Comparison of ENCODE assay signal across 15 cellular contexts in the genomic region with DNA sequence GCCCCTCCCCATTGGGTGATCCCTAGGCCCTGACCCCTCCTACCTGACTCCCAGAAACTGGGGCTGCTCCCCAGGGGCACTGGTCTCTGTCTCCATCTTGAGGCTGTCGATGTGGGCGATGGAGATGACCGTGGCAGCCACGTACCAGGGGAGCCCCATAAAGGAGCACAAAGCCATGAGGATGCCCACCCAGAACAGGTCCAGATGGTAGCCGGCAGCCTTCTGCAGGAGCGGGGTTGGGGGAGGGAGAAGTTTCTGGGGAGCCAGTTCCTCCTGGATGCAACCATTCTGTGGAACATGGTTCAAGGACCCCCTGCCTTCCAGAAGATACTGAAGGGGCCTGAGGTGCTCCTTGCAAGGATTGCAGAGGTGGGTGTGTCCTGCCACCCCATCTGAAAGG. TPM values are rescaled to one million over a fixed set of nuclear protein-coding genes. Genes with fewer than 3 reads are reported as not detected.
DNase-seq lines count a peak whose midpoint lies in the region; ATAC-seq and TF ChIP-seq lines count a peak whose summit lies in the region.
"Had no signal": no experiment of that assay in that cellular context is flagged by ENCODE, and none has a peak within 500 bp of the region (broad histone marks: within the 10 kb centered on the region; RNA-seq: fewer than 3 reads in every experiment).

No MANE protein-coding gene starts in this region.

- no peaks in the 10 kb centered on the region for H3K9me2 ChIP-seq in SK-N-SH

- TF ChIP-seq EP300 in SK-N-SH (IDR thresholded peaks at IDR 0.05; ENCODE audit: borderline replicate concordance in 1 of 2, low read depth in 1 of 2, low read length in 1 of 2), result no peak

- H3K4me2 ChIP-seq in SK-N-SH, result no peak overlapping the region
- H3K4me2 ChIP-seq: BLaER1 had no signal

- no peaks in the 10 kb centered on the region for H4K20me1 ChIP-seq in SK-N-SH (ENCODE audit: insufficient read depth)
- H4K20me1 ChIP-seq: BLaER1 had no signal

- DNase-seq in SK-N-SH (peak; percentile 5), WERI-Rb-1 (peak; percentile 39), endodermal cell (peak; percentile 36)
- DNase-seq in stimulated activated CD4-positive, alpha-beta T cell treated with anti-CD3 and anti-CD28 coated beads, Interleukin-12 subunit alpha, Interleukin-12 subunit beta, amount 100 ng/mL, for 4 hours, result no peak
- DNase-seq: 8988T; AML-193; CD4-positive, CD25-positive, alpha-beta regulatory T cell; DMS79 treated with DMSO at 0.1 percent for 48 hours; EL; HCEC 1CT had no signal

- H3K79me2 ChIP-seq in SK-N-SH (ENCODE audit: insufficient read depth), result no peaks in the 10 kb centered on the region

- TF ChIP-seq CTCF in SK-N-SH (IDR thresholded peaks at IDR 0.05), result no peak
- peak; percentile 27 for TF ChIP-seq CTCF in WERI-Rb-1 (IDR thresholded peaks at IDR 0.05; ENCODE audit: low read depth, low read length)
- TF ChIP-seq CTCF in endodermal cell (conservative IDR thresholded peaks at IDR 0.05), result no peak

- H3K36me3 ChIP-seq in SK-N-SH (replicated peaks in 1 of 2; ENCODE audit: control insufficient read depth in 1 of 2, insufficient read depth in 2 of 2, low read length in 1 of 2) (no peaks in the 10 kb centered on the region), WERI-Rb-1 (no peaks in the 10 kb centered on the region; the same call in 1 of the 2 replicates), endodermal cell (ENCODE audit: control insufficient read depth, insufficient read depth, low read length) (no peaks in the 10 kb centered on the region)
- H3K36me3 ChIP-seq: BLaER1 had no signal

- H3K4me1 ChIP-seq in SK-N-SH (ENCODE audit: control insufficient read depth in 1 of 2, insufficient read depth in 2 of 2, low read depth in 1 of 2, low read length in 1 of 2), result no peaks in the 10 kb centered on the region
- H3K4me1 ChIP-seq in endodermal cell (ENCODE audit: control insufficient read depth, insufficient read depth, low read length), result no peaks in the 10 kb centered on the region
- H3K4me1 ChIP-seq: BLaER1 had no signal

- H3K9ac ChIP-seq in SK-N-SH, result no peak overlapping the region
- H3K9ac ChIP-seq in endodermal cell (ENCODE audit: extremely low read depth, low read length, poor library complexity, severe bottlenecking), result no peak overlapping the region
- H3K9ac ChIP-seq: BLaER1 had no signal

- 77% methylated on average over 4 of the region's 6 CpGs for WGBS in SK-N-SH (ENCODE audit: low lambda C conversion rate)
- WGBS in endodermal cell (ENCODE audit: insufficient coverage in 1 of 2, insufficient read length in 1 of 2), 2 experiments, result 90 to 97% methylated on average over 6 of the region's 6 CpGs

- no peak for ATAC-seq in SK-N-SH treated with all-trans-retinoic acid at 6 μM for 48 hours
- no peak for ATAC-seq in HG02870 (IDR thresholded peaks at IDR 0.05; ENCODE audit: unreplicated experiment)
- ATAC-seq in HG03521 (IDR thresholded peaks at IDR 0.05; ENCODE audit: unreplicated experiment), result no peak

- no peak overlapping the region for H2AFZ ChIP-seq in SK-N-SH (ENCODE audit: low read depth)

- H3K4me1 Mint-ChIP-seq in endodermal cell, result no peaks in the 10 kb centered on the region
- H3K4me1 Mint-ChIP-seq: IgD-negative memory B cell had no signal

- H3K4me3 Mint-ChIP-seq in endodermal cell, result no peak overlapping the region
- H3K4me3 Mint-ChIP-seq: CD4-positive, CD25-positive, alpha-beta regulatory T cell; IgD-negative memory B cell had no signal

- H3K4me3 ChIP-seq in SK-N-SH (ENCODE audit: low read depth in 2 of 2, low read length in 1 of 2) (no peak overlapping the region), WERI-Rb-1 (ENCODE audit: low read depth, low read length) (no peak overlapping the region), endodermal cell (ENCODE audit: low read length) (no peak overlapping the region)
- H3K4me3 ChIP-seq: BLaER1 had no signal

- POLR2A ChIA-PET in SK-N-SH (lab: Yijun Ruan, JAX), result no interaction called here

- H3K27ac Mint-ChIP-seq in endodermal cell, result no peak overlapping the region
- H3K27ac Mint-ChIP-seq: CD4-positive, CD25-positive, alpha-beta regulatory T cell; IgD-negative memory B cell had no signal

- H3K9me3 ChIP-seq in SK-N-SH (no peaks in the 10 kb centered on the region), WERI-Rb-1 (ENCODE audit: severe bottlenecking) (no peaks in the 10 kb centered on the region), endodermal cell (ENCODE audit: control insufficient read depth, low read length) (no peaks in the 10 kb centered on the region)
- H3K9me3 ChIP-seq: BLaER1 had no signal

- CTCF ChIA-PET in SK-N-SH (lab: Yijun Ruan, JAX), result interaction anchor here (0.8 kb wide), 1 partner anchor 17 kb away, joined by 3 read pairs; no protein-coding TSS in a partner anchor

- TF ChIP-seq RAD21 in SK-N-SH (IDR thresholded peaks at IDR 0.05; ENCODE audit: low read length), result no peak

- no peaks in the 10 kb centered on the region for H3K9me3 Mint-ChIP-seq in endodermal cell
- H3K9me3 Mint-ChIP-seq: CD4-positive, CD25-positive, alpha-beta regulatory T cell; IgD-negative memory B cell had no signal

- H3K27me3 ChIP-seq in SK-N-SH (ENCODE audit: insufficient read depth) (no peaks in the 10 kb centered on the region), WERI-Rb-1 (ENCODE audit: insufficient read depth, low read depth, severe bottlenecking) (no peaks in the 10 kb centered on the region), endodermal cell (ENCODE audit: control insufficient read depth, insufficient read depth, low read length, poor library complexity, severe bottlenecking) (no peaks in the 10 kb centered on the region)
- H3K27me3 ChIP-seq: BLaER1 had no signal

- H3K27me3 Mint-ChIP-seq in endodermal cell (ENCODE audit: insufficient read depth), result peaks cover 2% of the 10 kb centered on the region
- H3K27me3 Mint-ChIP-seq: CD4-positive, CD25-positive, alpha-beta regulatory T cell had no signal

- H3K27ac ChIP-seq in SK-N-SH (ENCODE audit: low read depth in 2 of 2, low read length in 1 of 2), result no peak overlapping the region
- no peak overlapping the region for H3K27ac ChIP-seq in WERI-Rb-1
- H3K27ac ChIP-seq in endodermal cell (ENCODE audit: low read depth, low read length), result no peak overlapping the region
- H3K27ac ChIP-seq: BLaER1 had no signal

- no peaks in the 10 kb centered on the region for H3F3A ChIP-seq in SK-N-SH (replicated peaks; ENCODE audit: insufficient read depth)

- H3K36me3 Mint-ChIP-seq in endodermal cell (ENCODE audit: low read depth), result no peaks in the 10 kb centered on the region

TF ChIP-seq in SK-N-SH treated with all-trans-retinoic acid at 6 μM for 48 hours, 23 proteins besides CTCF, POLR2A, EP300 and RAD21:
- TF ChIP-seq BACH2 (CRISPR knock-in tag; IDR thresholded peaks at IDR 0.05; ENCODE audit: borderline replicate concordance) (no peak), ISL1 (CRISPR knock-in tag; IDR thresholded peaks at IDR 0.05) (no peak), CSDC2 (CRISPR knock-in tag; IDR thresholded peaks at IDR 0.05) (no peak)
- TF ChIP-seq, protein P1, sequence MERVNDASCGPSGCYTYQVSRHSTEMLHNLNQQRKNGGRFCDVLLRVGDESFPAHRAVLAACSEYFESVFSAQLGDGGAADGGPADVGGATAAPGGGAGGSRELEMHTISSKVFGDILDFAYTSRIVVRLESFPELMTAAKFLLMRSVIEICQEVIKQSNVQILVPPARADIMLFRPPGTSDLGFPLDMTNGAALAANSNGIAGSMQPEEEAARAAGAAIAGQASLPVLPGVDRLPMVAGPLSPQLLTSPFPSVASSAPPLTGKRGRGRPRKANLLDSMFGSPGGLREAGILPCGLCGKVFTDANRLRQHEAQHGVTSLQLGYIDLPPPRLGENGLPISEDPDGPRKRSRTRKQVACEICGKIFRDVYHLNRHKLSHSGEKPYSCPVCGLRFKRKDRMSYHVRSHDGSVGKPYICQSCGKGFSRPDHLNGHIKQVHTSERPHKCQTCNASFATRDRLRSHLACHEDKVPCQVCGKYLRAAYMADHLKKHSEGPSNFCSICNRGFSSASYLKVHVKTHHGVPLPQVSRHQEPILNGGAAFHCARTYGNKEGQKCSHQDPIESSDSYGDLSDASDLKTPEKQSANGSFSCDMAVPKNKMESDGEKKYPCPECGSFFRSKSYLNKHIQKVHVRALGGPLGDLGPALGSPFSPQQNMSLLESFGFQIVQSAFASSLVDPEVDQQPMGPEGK (CRISPR knock-in tag; IDR thresholded peaks at IDR 0.05; ENCODE audit: borderline replicate concordance), result no peak

RNA-seq across cellular contexts. Expression of a gene that starts 34.0 kb away (rescaled TPM):
- 68.6 and 82.6 TPM in 2 replicates for polyA plus RNA-seq in SK-N-SH (2012; rRNA removed)
- 75.5 and 88.9 TPM in 2 replicates for polyA plus RNA-seq in SK-N-SH (2012; cell fraction: cytosol; rRNA removed)
- 67.4 and 69.4 TPM in 2 replicates for polyA plus RNA-seq in SK-N-SH (2012; cell fraction: nucleus; rRNA removed)
- 10 to 100 TPM; 77.4 to 84.5 TPM for total RNA-seq in endodermal cell
- 104 TPM for polyA plus RNA-seq in endodermal cell (2013, experiment 1 of 2)
- 72.4 TPM for polyA plus RNA-seq in endodermal cell (2013, experiment 2 of 2)

RNA-seq across cellular contexts. Expression of a gene that starts 53.7 kb away (rescaled TPM):
- 15.3 and 19.7 TPM in 2 replicates for polyA plus RNA-seq in SK-N-SH (2012; rRNA removed)
- polyA plus RNA-seq in SK-N-SH (2012; cell fraction: cytosol; rRNA removed), result 26.8 and 31.0 TPM in 2 replicates
- 7.5 and 15.5 TPM in 2 replicates for polyA plus RNA-seq in SK-N-SH (2012; cell fraction: nucleus; rRNA removed)
- 100 to 1,000 TPM in 1 of 2 donors, 10 to 100 TPM in 1; 92.3 to 125 TPM for total RNA-seq in endodermal cell
- polyA plus RNA-seq in endodermal cell (2013, experiment 1 of 2), result 73.3 TPM
- 70.5 TPM for polyA plus RNA-seq in endodermal cell (2013, experiment 2 of 2)
